In genomic region chr9:36572515-36573418, GRCh38 we compare ENCODE assay signal across 1 cellular context.
TF ChIP-seq lines count a peak whose summit lies in the region.

Gene MELK, plus strand, starts transcription at chr9:36572895. Its CDS starts 8,787 bp downstream, at chr9:36581682.

TF ChIP-seq in K562, 482 proteins besides CTCF, POLR2A, EP300 and RAD21 (continued from another document and continues in another):
- no peak for TF ChIP-seq BCLAF1 (IDR thresholded peaks at IDR 0.05; ENCODE audit: borderline replicate concordance in 1 of 2, control insufficient read depth in 1 of 2, low read depth in 2 of 2, low read length in 1 of 2)
- TF ChIP-seq OTX1 (CRISPR knock-in tag; IDR thresholded peaks at IDR 0.05), result no peak
- no peak for TF ChIP-seq MCM7 (IDR thresholded peaks at IDR 0.05)
- no peak for TF ChIP-seq SPI1 (IDR thresholded peaks at IDR 0.05; ENCODE audit: borderline replicate concordance, low read depth, low read length)
- TF ChIP-seq IFI16 (CRISPR knock-in tag; IDR thresholded peaks at IDR 0.05), result no peak
- TF ChIP-seq TCF7L2 (IDR thresholded peaks at IDR 0.05; ENCODE audit: low read depth, low read length), result no peak
- no peak for TF ChIP-seq CREB3 (tag; conservative IDR thresholded peaks at IDR 0.05; ENCODE audit: low read depth)
- no peak for TF ChIP-seq RBM34 (IDR thresholded peaks at IDR 0.05; ENCODE audit: borderline replicate concordance, insufficient read depth, low read length)
- peak; percentile 67; the same call in 1 of the 2 replicates for TF ChIP-seq ZNF584 (CRISPR knock-in tag; IDR thresholded peaks at IDR 0.05; ENCODE audit: low read depth)
- peak; percentile 67 for TF ChIP-seq GATAD2B (IDR thresholded peaks at IDR 0.05; ENCODE audit: borderline replicate concordance)
- TF ChIP-seq ID3 (CRISPR knock-in tag; IDR thresholded peaks at IDR 0.05), result no peak
- TF ChIP-seq ID3 (tag; IDR thresholded peaks at IDR 0.05), result no peak
- TF ChIP-seq FOS (IDR thresholded peaks at IDR 0.05; ENCODE audit: extremely low read depth, insufficient read length), result no peak
- no peak for TF ChIP-seq LEF1 (IDR thresholded peaks at IDR 0.05)
- TF ChIP-seq SMAD1 (IDR thresholded peaks at IDR 0.05; ENCODE audit: low read depth, low read length, partially characterized antibody), result no peak
- no peak for TF ChIP-seq PCBP2 (IDR thresholded peaks at IDR 0.05; ENCODE audit: low read depth, low read length, poor library complexity, severe bottlenecking)
- no peak for TF ChIP-seq PBX2 (CRISPR knock-in tag; IDR thresholded peaks at IDR 0.05; ENCODE audit: low read depth)
- no peak for TF ChIP-seq PBX2 (tag; conservative IDR thresholded peaks at IDR 0.05; ENCODE audit: low read depth)
- TF ChIP-seq HDAC1 (IDR thresholded peaks at IDR 0.05), result peak in 1 of 2 experiments; percentile 84; a peak in 2 of 4 replicates
- no peak for TF ChIP-seq ZBTB49 (CRISPR knock-in tag; IDR thresholded peaks at IDR 0.05; ENCODE audit: borderline replicate concordance)
- no peak for TF ChIP-seq MTA2 (IDR thresholded peaks at IDR 0.05; ENCODE audit: low read depth)
- TF ChIP-seq USF1 (CRISPR knock-in tag; IDR thresholded peaks at IDR 0.05), result peak; percentile 49
- peak; percentile 76; the same call in 1 of the 2 replicates for TF ChIP-seq E2F3 (CRISPR knock-in tag; IDR thresholded peaks at IDR 0.05)
- no peak for TF ChIP-seq ETV1 (tag; conservative IDR thresholded peaks at IDR 0.05; ENCODE audit: low read depth)
- TF ChIP-seq ZNF696 (CRISPR knock-in tag; conservative IDR thresholded peaks at IDR 0.05), result no peak
- peak; percentile 25; the same call in 1 of the 2 replicates for TF ChIP-seq NFIC (IDR thresholded peaks at IDR 0.05)
- TF ChIP-seq TAF1 (IDR thresholded peaks at IDR 0.05; ENCODE audit: control insufficient read depth, extremely low read depth, insufficient read depth, low read length, severe bottlenecking), result peak; percentile 72
- TF ChIP-seq CCNT2 (IDR thresholded peaks at IDR 0.05; ENCODE audit: borderline replicate concordance, extremely low read depth, insufficient read length, low read depth, low read length), result peak; percentile 47
- no peak for TF ChIP-seq ZNF174 (CRISPR knock-in tag; IDR thresholded peaks at IDR 0.05)
- TF ChIP-seq HEY1 (CRISPR knock-in tag; IDR thresholded peaks at IDR 0.05; ENCODE audit: borderline replicate concordance), result no peak
- no peak for TF ChIP-seq ZNF507 (tag; conservative IDR thresholded peaks at IDR 0.05)
- TF ChIP-seq TCF15 (CRISPR knock-in tag; IDR thresholded peaks at IDR 0.05), result no peak
- TF ChIP-seq ERF (CRISPR knock-in tag; IDR thresholded peaks at IDR 0.05), result no peak
- no peak for TF ChIP-seq SMAD2 (IDR thresholded peaks at IDR 0.05; ENCODE audit: low read depth, low read length)
- no peak for TF ChIP-seq TAF7 (tag; IDR thresholded peaks at IDR 0.05)
- no peak for TF ChIP-seq ETS2 (tag; IDR thresholded peaks at IDR 0.05; ENCODE audit: borderline replicate concordance, poor library complexity, severe bottlenecking)
- TF ChIP-seq ELK3 (CRISPR knock-in tag; IDR thresholded peaks at IDR 0.05), result no peak
- no peak for TF ChIP-seq ZNF133 (CRISPR knock-in tag; IDR thresholded peaks at IDR 0.05)
- no peak for TF ChIP-seq ZNF263 (CRISPR knock-in tag; IDR thresholded peaks at IDR 0.05; ENCODE audit: borderline replicate concordance)
- peak; percentile 80 for TF ChIP-seq GABPB1 (CRISPR knock-in tag; IDR thresholded peaks at IDR 0.05)
- peak; percentile 73 for TF ChIP-seq ARID4B (CRISPR knock-in tag; IDR thresholded peaks at IDR 0.05)
- TF ChIP-seq EZH2 (IDR thresholded peaks at IDR 0.05; ENCODE audit: borderline replicate concordance, low read depth, low read length), result no peak
- no peak for TF ChIP-seq ZNF431 (CRISPR knock-in tag; IDR thresholded peaks at IDR 0.05)
- no peak for TF ChIP-seq ZNF717 (CRISPR knock-in tag; IDR thresholded peaks at IDR 0.05)
- no peak for TF ChIP-seq FOXJ2 (tag; IDR thresholded peaks at IDR 0.05)
- TF ChIP-seq ZNF165 (CRISPR knock-in tag; IDR thresholded peaks at IDR 0.05; ENCODE audit: borderline replicate concordance), result no peak
- no peak for TF ChIP-seq NFATC3 (IDR thresholded peaks at IDR 0.05)
- TF ChIP-seq ZNF655 (CRISPR knock-in tag; IDR thresholded peaks at IDR 0.05), result no peak
- TF ChIP-seq GATAD2A (IDR thresholded peaks at IDR 0.05), result no peak
- TF ChIP-seq ZBTB1 (CRISPR knock-in tag; IDR thresholded peaks at IDR 0.05; ENCODE audit: borderline replicate concordance, low read depth), result 0 out of 2 replicates have a peak, but pooled peaks have one; percentile 41
- TF ChIP-seq HNRNPH1 (optimal IDR thresholded peaks at IDR 0.05; ENCODE audit: low read depth, low read length), result no peak
